14 cellular contexts compared by ENCODE assay signal in genomic region chr12:45757172-45757571, GRCh38.
"Had no signal": no experiment of that assay in that cellular context is flagged by ENCODE, and none has a peak within 500 bp of the region (broad histone marks: within the 10 kb centered on the region; RNA-seq: fewer than 3 reads in every experiment).

No MANE protein-coding gene starts in this region.

- H3K4me2 ChIP-seq: hepatocyte, smooth muscle cell had no signal

- H3K4me1 ChIP-seq: colonic mucosa had no signal

- H3K27me3 Mint-ChIP-seq: activated CD8-positive, alpha-beta memory T cell treated with anti-CD3 and anti-CD28 coated beads, Interleukin-2, amount 10 ng/mL, durations not matched to agents 7 days and 5 days; activated T-cell treated with anti-CD3 and anti-CD28 coated beads, Interleukin-2, amount 50 U/mL, for 24 hours had no signal

- H3K27ac Mint-ChIP-seq: activated CD8-positive, alpha-beta memory T cell treated with anti-CD3 and anti-CD28 coated beads, Interleukin-2, amount 10 ng/mL, durations not matched to agents 7 days and 5 days had no signal

- H3K36me3 ChIP-seq: ascending aorta, colonic mucosa had no signal

- DNase-seq: activated CD4-positive, alpha-beta T cell treated with anti-CD3 and anti-CD28 coated beads for 1 hour; activated CD4-positive, alpha-beta T cell treated with anti-CD3 and anti-CD28 coated beads, Interleukin-2, amount 50 U/mL, for 48 hours; activated CD8-positive, alpha-beta memory T cell treated with anti-CD3 and anti-CD28 coated beads, Interleukin-2, amount 10 ng/mL, durations not matched to agents 7 days and 5 days; activated effector memory CD4-positive, alpha-beta T cell treated with Interleukin-2 at 50 U/mL for 16 hours; activated T-cell treated with anti-CD3 and anti-CD28 coated beads, Interleukin-2, amount 50 U/mL, for 24 hours; colonic mucosa; effector CD8-positive, alpha-beta T cell; trophoblast cell had no signal

- H3K4me3 ChIP-seq: ascending aorta, colonic mucosa, hepatocyte, smooth muscle cell had no signal

- H3K27ac ChIP-seq: colonic mucosa, epithelial cell of prostate, hepatocyte, neutrophil had no signal

- H3K27me3 ChIP-seq: ascending aorta, colonic mucosa, hepatocyte, neutrophil had no signal

- H2AFZ ChIP-seq: hepatocyte had no signal

- H3K9me3 ChIP-seq: ascending aorta, colonic mucosa, neutrophil had no signal

- H3K9me3 Mint-ChIP-seq: activated T-cell treated with anti-CD3 and anti-CD28 coated beads, Interleukin-2, amount 50 U/mL, for 24 hours had no signal

- H3K4me3 Mint-ChIP-seq: activated CD8-positive, alpha-beta memory T cell treated with anti-CD3 and anti-CD28 coated beads, Interleukin-2, amount 10 ng/mL, durations not matched to agents 7 days and 5 days; activated T-cell treated with anti-CD3 and anti-CD28 coated beads, Interleukin-2, amount 50 U/mL, for 24 hours had no signal

- ATAC-seq: activated CD8-positive, alpha-beta memory T cell treated with anti-CD3 and anti-CD28 coated beads, Interleukin-2, amount 10 ng/mL, durations not matched to agents 7 days and 5 days; right cardiac atrium had no signal
